In the genomic region with DNA sequence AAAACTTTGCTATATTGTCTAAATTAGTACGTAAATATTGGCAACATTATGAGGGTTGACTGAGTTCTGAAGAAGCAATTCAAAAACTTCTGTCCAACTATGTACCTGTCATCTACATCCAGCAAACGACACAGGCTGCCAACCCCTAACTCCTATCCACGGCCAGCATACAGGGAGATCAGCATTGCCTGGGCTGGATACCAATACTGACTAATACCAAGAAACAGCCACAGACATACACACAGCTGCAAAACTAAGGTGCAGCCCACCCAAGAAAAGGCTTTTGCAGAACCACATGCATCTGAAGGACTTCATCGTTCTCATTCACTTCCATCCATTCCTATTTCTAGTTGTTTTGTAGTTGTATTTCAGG, we compare ENCODE assay signal across 1 cellular context.
TF ChIP-seq lines count a peak whose summit lies in the region.

No MANE protein-coding gene starts in this region.

TF ChIP-seq in H1, 55 proteins besides CTCF, POLR2A, EP300 and RAD21:
- TF ChIP-seq SP2 (IDR thresholded peaks at IDR 0.05; ENCODE audit: low read length) (no peak), ASH2L (IDR thresholded peaks at IDR 0.05; ENCODE audit: low read length) (peak; percentile 34), PHF8 (conservative IDR thresholded peaks at IDR 0.05; ENCODE audit: low read depth, low read length) (no peak), SIN3A (conservative IDR thresholded peaks at IDR 0.05 in 1 of 2, IDR thresholded peaks at IDR 0.05 in 1 of 2; ENCODE audit: low read depth in 1 of 2, low read length in 2 of 2) (peak in 1 of 2 experiments; percentile 84; a peak in 2 of 4 replicates)
TF ChIP-seq in H1: peak in this region for 2.
